8 cellular contexts compared by ENCODE assay signal in genomic region chr2:74587664-74588277, GRCh38. TPM values are rescaled to one million over a fixed set of nuclear protein-coding genes. Genes with fewer than 3 reads are reported as not detected.
DNase-seq lines count a peak whose midpoint lies in the region; ATAC-seq and TF ChIP-seq lines count a peak whose summit lies in the region.

No MANE protein-coding gene starts in this region.

- no peaks in the 10 kb centered on the region for H3K36me3 Mint-ChIP-seq in activated T-helper 2 cell treated with anti-CD3 and anti-CD28 coated beads, Interferon-gamma antibody, Interleukin-2, Interleukin-4, amounts not matched to agents 10 μg/mL and 5 μg/mL and 100 μg/mL, durations not matched to agents 14 hours and 24 hours and 36 hours (ENCODE audit: low read depth)

- peaks cover 15% of the 10 kb centered on the region for H3K27me3 Mint-ChIP-seq in activated T-helper 2 cell treated with anti-CD3 and anti-CD28 coated beads, Interferon-gamma antibody, Interleukin-2, Interleukin-4, amounts not matched to agents 10 μg/mL and 5 μg/mL and 100 μg/mL, durations not matched to agents 14 hours and 24 hours and 36 hours (ENCODE audit: low read depth)

- in situ Hi-C loops in Caki2 (cut with HindIII; ENCODE audit: low pct_unique_long_range_greater_than_20kb, low sequenced_read_pairs), result no loop called here

- H3K9me3 Mint-ChIP-seq in activated T-helper 2 cell treated with anti-CD3 and anti-CD28 coated beads, Interferon-gamma antibody, Interleukin-2, Interleukin-4, amounts not matched to agents 10 μg/mL and 5 μg/mL and 100 μg/mL, durations not matched to agents 14 hours and 24 hours and 36 hours, result no peaks in the 10 kb centered on the region

- no peak overlapping the region for H3K4me3 Mint-ChIP-seq in activated T-helper 2 cell treated with anti-CD3 and anti-CD28 coated beads, Interferon-gamma antibody, Interleukin-2, Interleukin-4, amounts not matched to agents 10 μg/mL and 5 μg/mL and 100 μg/mL, durations not matched to agents 14 hours and 24 hours and 36 hours (ENCODE audit: low read depth)

- no peaks in the 10 kb centered on the region for H3K9me3 ChIP-seq in RWPE2 (ENCODE audit: severe bottlenecking)

- H3K27ac Mint-ChIP-seq in activated T-helper 2 cell treated with anti-CD3 and anti-CD28 coated beads, Interferon-gamma antibody, Interleukin-2, Interleukin-4, amounts not matched to agents 10 μg/mL and 5 μg/mL and 100 μg/mL, durations not matched to agents 14 hours and 24 hours and 36 hours, result peak overlapping the region; percentile 59

- peaks cover 35% of the 10 kb centered on the region for H3K4me1 Mint-ChIP-seq in activated T-helper 2 cell treated with anti-CD3 and anti-CD28 coated beads, Interferon-gamma antibody, Interleukin-2, Interleukin-4, amounts not matched to agents 10 μg/mL and 5 μg/mL and 100 μg/mL, durations not matched to agents 14 hours and 24 hours and 36 hours (ENCODE audit: low read depth)

- TF ChIP-seq CTCF in RWPE2 (IDR thresholded peaks at IDR 0.05; ENCODE audit: poor library complexity, severe bottlenecking), result peak; percentile 88
- TF ChIP-seq CTCF in foreskin keratinocyte (conservative IDR thresholded peaks at IDR 0.05), result peak; percentile 86

- peak; percentile 48 for DNase-seq in Caki2 (ENCODE audit: low read depth)
- DNase-seq in LHCN-M2 (ENCODE audit: low read depth), result peak; percentile 68
- DNase-seq in RWPE2 (ENCODE audit: low spot score), result no peak
- peak; percentile 61 for DNase-seq in activated T-helper 2 cell treated with anti-CD3 and anti-CD28 coated beads, Interferon-gamma antibody, Interleukin-2, Interleukin-4, amounts not matched to agents 10 μg/mL and 5 μg/mL and 100 μg/mL, durations not matched to agents 14 hours and 24 hours and 36 hours (ENCODE audit: low spot score)
- no peak for DNase-seq in foreskin keratinocyte
- DNase-seq in nucleus accumbens (lab: John Stamatoyannopoulos, UW), result peak in 39 of 56 donors; percentile 0 to 72 (median 24)
- DNase-seq in ureter (ENCODE audit: low spot score), result peak; percentile 73

- H3K36me3 ChIP-seq in RWPE2 (ENCODE audit: low read depth), result no peaks in the 10 kb centered on the region

- H3K27me3 ChIP-seq in RWPE2 (ENCODE audit: insufficient read depth, poor library complexity, severe bottlenecking), result no peaks in the 10 kb centered on the region
- H3K27me3 ChIP-seq in foreskin keratinocyte, result peaks cover 18% of the 10 kb centered on the region

- H3K27ac ChIP-seq in RWPE2 (ENCODE audit: poor library complexity, severe bottlenecking), result no peak overlapping the region
- no peak overlapping the region for H3K27ac ChIP-seq in foreskin keratinocyte

- intact Hi-C loops in activated T-helper 2 cell treated with anti-CD3 and anti-CD28 coated beads, Interferon-gamma antibody, Interleukin-2, Interleukin-4, amounts not matched to agents 10 μg/mL and 5 μg/mL and 100 μg/mL, durations not matched to agents 14 hours and 24 hours and 36 hours (cut with micrococcal nuclease), result loop anchor here (1.0 kb wide), 2 partner anchors 58 to 104 kb away; partner anchors contain the start of genes AUP1, HTRA2 and TTC31

- peak; percentile 55 for ATAC-seq in GM21390 (IDR thresholded peaks at IDR 0.05; ENCODE audit: unreplicated experiment)
- peak; percentile 85 for ATAC-seq in RWPE2 (ENCODE audit: low read depth)
- peak; percentile 60 for ATAC-seq in foreskin keratinocyte

- no peak overlapping the region for H3K4me3 ChIP-seq in RWPE2 (ENCODE audit: severe bottlenecking)

- H3K4me1 ChIP-seq in RWPE2 (ENCODE audit: insufficient read depth, poor library complexity, severe bottlenecking) (no peaks in the 10 kb centered on the region), foreskin keratinocyte (no peaks in the 10 kb centered on the region)

RNA-seq across cellular contexts. Expression of gene DOK1, which starts 33.3 kb away (rescaled TPM):
- 19.7 and 21.9 TPM in 2 replicates for total RNA-seq in Caki2 (2014; rRNA removed; shearing (Covaris generic); ENCODE audit: low replicate concordance)
- total RNA-seq in LHCN-M2 (2014; rRNA removed), result 25.1 and 33.5 TPM in 2 replicates
- 34.5 TPM for polyA plus RNA-seq in LHCN-M2 (2012)
- total RNA-seq in activated T-helper 2 cell treated with anti-CD3 and anti-CD28 coated beads, Interferon-gamma antibody, Interleukin-2, Interleukin-4, amounts not matched to agents 10 μg/mL and 5 μg/mL and 100 μg/mL, durations not matched to agents 14 hours and 24 hours and 36 hours, result 41.0 and 41.4 TPM in 2 replicates
- total RNA-seq in foreskin keratinocyte, result 4.3 and 4.5 TPM in 2 replicates
- polyA plus RNA-seq in foreskin keratinocyte, result 5.4 and 6.1 TPM in 2 replicates
- 11.8 TPM for total RNA-seq in ureter

RNA-seq across cellular contexts. Expression of gene LOXL3, which starts 34.0 kb away (rescaled TPM):
- 0.81 and 2.2 TPM in 2 replicates for total RNA-seq in Caki2 (2014; rRNA removed; shearing (Covaris generic); ENCODE audit: low replicate concordance)
- 9.9 and 11.7 TPM in 2 replicates for total RNA-seq in LHCN-M2 (2014; rRNA removed)
- 9.5 TPM for polyA plus RNA-seq in LHCN-M2 (2012)
- total RNA-seq in activated T-helper 2 cell treated with anti-CD3 and anti-CD28 coated beads, Interferon-gamma antibody, Interleukin-2, Interleukin-4, amounts not matched to agents 10 μg/mL and 5 μg/mL and 100 μg/mL, durations not matched to agents 14 hours and 24 hours and 36 hours, result 1.7 and 2.1 TPM in 2 replicates
- 1.4 and 1.9 TPM in 2 replicates for total RNA-seq in foreskin keratinocyte
- polyA plus RNA-seq in foreskin keratinocyte, result 1.2 and 1.8 TPM in 2 replicates
- total RNA-seq in ureter, result 6.4 TPM

RNA-seq across cellular contexts. Expression of gene HTRA2, which starts 58.0 kb away (rescaled TPM):
- total RNA-seq in Caki2 (2014; rRNA removed; shearing (Covaris generic); ENCODE audit: low replicate concordance), result 60.3 and 84.7 TPM in 2 replicates
- total RNA-seq in LHCN-M2 (2014; rRNA removed) (40.9 and 43.2 TPM in 2 replicates), foreskin keratinocyte (35.6 and 37.1 TPM in 2 replicates), ureter (22.4 TPM)
- polyA plus RNA-seq in LHCN-M2 (2012), result 41.4 TPM
- total RNA-seq in activated T-helper 2 cell treated with anti-CD3 and anti-CD28 coated beads, Interferon-gamma antibody, Interleukin-2, Interleukin-4, amounts not matched to agents 10 μg/mL and 5 μg/mL and 100 μg/mL, durations not matched to agents 14 hours and 24 hours and 36 hours, result 61.5 and 64.1 TPM in 2 replicates
- polyA plus RNA-seq in foreskin keratinocyte, result 39.8 and 40.3 TPM in 2 replicates

RNA-seq across cellular contexts. Expression of gene AUP1, which starts 58.3 kb away (rescaled TPM):
- 128 and 130 TPM in 2 replicates for total RNA-seq in Caki2 (2014; rRNA removed; shearing (Covaris generic); ENCODE audit: low replicate concordance)
- total RNA-seq in LHCN-M2 (2014; rRNA removed) (140 TPM in 2 replicates), foreskin keratinocyte (138 and 144 TPM in 2 replicates), ureter (98.5 TPM)
- polyA plus RNA-seq in LHCN-M2 (2012), result 84.0 TPM
- total RNA-seq in activated T-helper 2 cell treated with anti-CD3 and anti-CD28 coated beads, Interferon-gamma antibody, Interleukin-2, Interleukin-4, amounts not matched to agents 10 μg/mL and 5 μg/mL and 100 μg/mL, durations not matched to agents 14 hours and 24 hours and 36 hours, result 155 TPM in 2 replicates
- 177 and 180 TPM in 2 replicates for polyA plus RNA-seq in foreskin keratinocyte

Comparison
In these comparisons a context has a peak if more than half of its experiments do, and no peak if none do; other contexts are left out.
1. DNase-seq: peak in Caki2 (single experiment), LHCN-M2 (single experiment), activated T-helper 2 cell treated with anti-CD3 and anti-CD28 coated beads, Interferon-gamma antibody, Interleukin-2, Interleukin-4, amounts not matched to agents 10 μg/mL and 5 μg/mL and 100 μg/mL, durations not matched to agents 14 hours and 24 hours and 36 hours (single experiment), nucleus accumbens (39 of 56) and ureter (single experiment); none in RWPE2 (single experiment) and foreskin keratinocyte (0 of 2).
2. Peak in every context shown above with its lines, with median percentiles within 50 percentile points of each other: ATAC-seq.